ENCODE assay signal across 23 cellular contexts in genomic region chr7:44969701-44970494, GRCh38. TPM values are rescaled to one million over a fixed set of nuclear protein-coding genes. Genes with fewer than 3 reads are reported as not detected.
DNase-seq lines count a peak whose midpoint lies in the region; TF ChIP-seq lines count a peak whose summit lies in the region.
"Had no signal": no experiment of that assay in that cellular context is flagged by ENCODE, and none has a peak within 500 bp of the region (broad histone marks: within the 10 kb centered on the region; RNA-seq: fewer than 3 reads in every experiment).

No MANE protein-coding gene starts in this region.

- no peaks in the 10 kb centered on the region for H3K27me3 Mint-ChIP-seq in activated naive CD4-positive, alpha-beta T cell treated with anti-CD3 and anti-CD28 coated beads, Interleukin-2, amount 10 ng/mL, durations not matched to agents 7 days and 5 days
- peaks cover 2% of the 10 kb centered on the region for H3K27me3 Mint-ChIP-seq in glutamatergic neuron (ENCODE audit: unreplicated experiment)
- H3K27me3 Mint-ChIP-seq: activated CD4-positive, alpha-beta T cell treated with anti-CD3 and anti-CD28 coated beads, Interleukin-2, amount 10 ng/mL, durations not matched to agents 7 days and 5 days; activated naive CD8-positive, alpha-beta T cell treated with anti-CD3 and anti-CD28 coated beads, Interleukin-2, amount 10 ng/mL, durations not matched to agents 7 days and 5 days; IgD-negative memory B cell had no signal

- in situ Hi-C loops in transverse colon (cut with MboI; ENCODE audit: low pct_ligation_motif_present in 1 of 4, low pct_unique_long_range_greater_than_20kb in 1 of 4, low sequenced_read_pairs in 3 of 4) = loop anchor here in 1 of 4 donors (10.0 kb wide), 1 partner anchor 165 kb away; no protein-coding TSS in a partner anchor

- no peak overlapping the region for H3K4me3 Mint-ChIP-seq in activated naive CD4-positive, alpha-beta T cell treated with anti-CD3 and anti-CD28 coated beads, Interleukin-2, amount 10 ng/mL, durations not matched to agents 7 days and 5 days
- H3K4me3 Mint-ChIP-seq in glutamatergic neuron (ENCODE audit: unreplicated experiment) = no peak overlapping the region
- H3K4me3 Mint-ChIP-seq: activated CD4-positive, alpha-beta T cell treated with anti-CD3 and anti-CD28 coated beads, Interleukin-2, amount 10 ng/mL, durations not matched to agents 7 days and 5 days; activated naive CD8-positive, alpha-beta T cell treated with anti-CD3 and anti-CD28 coated beads, Interleukin-2, amount 10 ng/mL, durations not matched to agents 7 days and 5 days; activated T-cell treated with anti-CD3 and anti-CD28 coated beads, Interleukin-2, amount 50 U/mL, for 72 hours; brain; GM23338; nephron progenitor cell had no signal

- TF ChIP-seq CTCF in coronary artery (IDR thresholded peaks at IDR 0.05) (no peak), transverse colon (IDR thresholded peaks at IDR 0.05) (no peak), glutamatergic neuron (IDR thresholded peaks at IDR 0.05; ENCODE audit: partially characterized antibody, unreplicated experiment) (no peak)

- H3K27ac ChIP-seq in coronary artery (no peak overlapping the region), transverse colon (no peak overlapping the region)
- H3K27ac ChIP-seq: 22Rv1, dorsolateral prefrontal cortex, Peyer's patch, psoas muscle, thoracic aorta had no signal

- DNase-seq in DMS153 (lab: John Stamatoyannopoulos, UW) (peak; percentile 62), DMS153 treated with DMSO at 0.1 percent for 48 hours (lab: John Stamatoyannopoulos, UW; ENCODE audit: unreplicated experiment) (no peak), coronary artery (ENCODE audit: low spot score) (peak; percentile 68), transverse colon (peak; percentile 8), glutamatergic neuron (no peak), cortex of kidney (lab: John Stamatoyannopoulos, UW) (no peak)
- peak; percentile 19 for DNase-seq in activated naive CD4-positive, alpha-beta T cell treated with anti-CD3 and anti-CD28 coated beads, Interleukin-2, amount 10 ng/mL, durations not matched to agents 7 days and 5 days
- DNase-seq in activated naive CD4-positive, alpha-beta T cell (lab: John Stamatoyannopoulos, UW) = no peak
- DNase-seq: activated CD4-positive, alpha-beta T cell treated with anti-CD3 and anti-CD28 coated beads, Interleukin-2, amount 10 ng/mL, durations not matched to agents 7 days and 5 days; activated naive CD8-positive, alpha-beta T cell treated with anti-CD3 and anti-CD28 coated beads, Interleukin-2, amount 10 ng/mL, durations not matched to agents 7 days and 5 days; BE2C; nephron progenitor cell had no signal

- no peak for TF ChIP-seq POLR2A in transverse colon (IDR thresholded peaks at IDR 0.05)

- intact Hi-C loops in transverse colon (cut with DNase I; ENCODE audit: low total_unique reads) = loop anchor here (10.0 kb wide), 1 partner anchor 165 kb away; no protein-coding TSS in a partner anchor

- WGBS in transverse colon (ENCODE audit: low coverage in 1 of 2), 2 donors = 64% methylated on average over 20 of the region's 20 CpGs; no CpG with 5 or more reads in 1 of the 2 donors

- H3K4me1 Mint-ChIP-seq in activated naive CD4-positive, alpha-beta T cell treated with anti-CD3 and anti-CD28 coated beads, Interleukin-2, amount 10 ng/mL, durations not matched to agents 7 days and 5 days = peaks cover 34% of the 10 kb centered on the region
- H3K4me1 Mint-ChIP-seq in glutamatergic neuron (ENCODE audit: low read depth, unreplicated experiment) = peaks cover 2% of the 10 kb centered on the region
- H3K4me1 Mint-ChIP-seq: GM23338, nephron progenitor cell had no signal

- H3K4me3 ChIP-seq in coronary artery (no peak overlapping the region), transverse colon (no peak overlapping the region)
- H3K4me3 ChIP-seq: dorsolateral prefrontal cortex, GM23338, Peyer's patch, psoas muscle, smooth muscle cell, thoracic aorta had no signal

- H3K36me3 Mint-ChIP-seq in activated naive CD4-positive, alpha-beta T cell treated with anti-CD3 and anti-CD28 coated beads, Interleukin-2, amount 10 ng/mL, durations not matched to agents 7 days and 5 days = peaks cover 71% of the 10 kb centered on the region
- no peaks in the 10 kb centered on the region for H3K36me3 Mint-ChIP-seq in glutamatergic neuron (ENCODE audit: unreplicated experiment)
- H3K36me3 Mint-ChIP-seq: brain, IgD-negative memory B cell had no signal

- H3K4me1 ChIP-seq in transverse colon = no peaks in the 10 kb centered on the region
- H3K4me1 ChIP-seq: BE2C, Peyer's patch, psoas muscle had no signal

- no peaks in the 10 kb centered on the region for H3K9me3 ChIP-seq in transverse colon
- H3K9me3 ChIP-seq: BE2C, Peyer's patch, psoas muscle, thoracic aorta had no signal

- H3K9me3 Mint-ChIP-seq in activated naive CD4-positive, alpha-beta T cell treated with anti-CD3 and anti-CD28 coated beads, Interleukin-2, amount 10 ng/mL, durations not matched to agents 7 days and 5 days = no peaks in the 10 kb centered on the region
- no peaks in the 10 kb centered on the region for H3K9me3 Mint-ChIP-seq in glutamatergic neuron (ENCODE audit: unreplicated experiment)
- H3K9me3 Mint-ChIP-seq: activated CD4-positive, alpha-beta T cell treated with anti-CD3 and anti-CD28 coated beads, Interleukin-2, amount 10 ng/mL, durations not matched to agents 7 days and 5 days; activated naive CD8-positive, alpha-beta T cell treated with anti-CD3 and anti-CD28 coated beads, Interleukin-2, amount 10 ng/mL, durations not matched to agents 7 days and 5 days; activated T-cell treated with anti-CD3 and anti-CD28 coated beads, Interleukin-2, amount 50 U/mL, for 72 hours; brain; GM23338; IgD-negative memory B cell; nephron progenitor cell had no signal

- no peak for TF ChIP-seq EP300 in transverse colon (IDR thresholded peaks at IDR 0.05; ENCODE audit: low read depth)

- CTCF ChIA-PET in activated naive CD4-positive, alpha-beta T cell treated with anti-CD3 and anti-CD28 coated beads, Interleukin-2, amount 10 ng/mL, durations not matched to agents 7 days and 5 days (lab: Charles Lee) = no interaction called here

- peak overlapping the region; percentile 45 for H3K27ac Mint-ChIP-seq in activated naive CD4-positive, alpha-beta T cell treated with anti-CD3 and anti-CD28 coated beads, Interleukin-2, amount 10 ng/mL, durations not matched to agents 7 days and 5 days
- no peak overlapping the region for H3K27ac Mint-ChIP-seq in glutamatergic neuron (ENCODE audit: unreplicated experiment)
- H3K27ac Mint-ChIP-seq: activated naive CD8-positive, alpha-beta T cell treated with anti-CD3 and anti-CD28 coated beads, Interleukin-2, amount 10 ng/mL, durations not matched to agents 7 days and 5 days; brain; GM23338; IgD-negative memory B cell; nephron progenitor cell had no signal

- no peaks in the 10 kb centered on the region for H3K36me3 ChIP-seq in transverse colon
- H3K36me3 ChIP-seq: BE2C, Peyer's patch, thoracic aorta had no signal

- H3K27me3 ChIP-seq in transverse colon = no peaks in the 10 kb centered on the region
- H3K27me3 ChIP-seq: BE2C, dorsolateral prefrontal cortex, Peyer's patch had no signal

RNA-seq across cellular contexts. Expression of gene MYO1G, which starts 8.9 kb away (rescaled TPM):
- total RNA-seq in transverse colon (1 to 10 TPM; 2.5 to 8.3 (median 6.4) TPM), glutamatergic neuron (ENCODE audit: unreplicated experiment) (0.54 TPM)
- total RNA-seq: epithelial cell of proximal tubule had no signal

RNA-seq across cellular contexts. Expression of gene CCM2, which starts 30.1 kb away (rescaled TPM):
- 10 to 100 TPM; 40.4 to 76.4 (median 47.8) TPM for total RNA-seq in transverse colon
- total RNA-seq in glutamatergic neuron (ENCODE audit: unreplicated experiment) = 92.6 TPM

Comparison
In these comparisons a context has a peak if more than half of its experiments do, and no peak if none do; other contexts are left out.
1. DNase-seq: peak in DMS153 (single experiment), activated naive CD4-positive, alpha-beta T cell treated with anti-CD3 and anti-CD28 coated beads, Interleukin-2, amount 10 ng/mL, durations not matched to agents 7 days and 5 days (single experiment), coronary artery (single experiment) and transverse colon (single experiment); none in DMS153 treated with DMSO at 0.1 percent for 48 hours (single experiment), activated naive CD4-positive, alpha-beta T cell (0 of 4), glutamatergic neuron (single experiment) and cortex of kidney (single experiment).